Comparison of ENCODE assay signal across 26 cellular contexts in genomic region chr10:114396455-114396854, GRCh38.
"Had no signal": no experiment of that assay in that cellular context is flagged by ENCODE, and none has a peak within 500 bp of the region (broad histone marks: within the 10 kb centered on the region; RNA-seq: fewer than 3 reads in every experiment).

No MANE protein-coding gene starts in this region.

- H3K4me3 Mint-ChIP-seq: activated B cell treated with CpG ODN at 0.5 μM for 24 hours; activated CD4-positive, alpha-beta memory T cell treated with anti-CD3 and anti-CD28 coated beads for 36 hours; activated naive CD4-positive, alpha-beta T cell treated with anti-CD3 and anti-CD28 coated beads for 36 hours; activated naive CD8-positive, alpha-beta T cell treated with anti-CD3 and anti-CD28 coated beads, Interleukin-2, amount 50 U/mL, for 24 hours; activated T-cell treated with anti-CD3 and anti-CD28 coated beads, Interleukin-2, amount 50 U/mL, for 24 hours; central memory CD8-positive, alpha-beta T cell; stimulated activated naive CD8-positive, alpha-beta T cell treated with anti-CD3 and anti-CD28 coated beads, Interleukin-15, Interleukin-2, amounts not matched to agents 100 ng/mL and 50 ng/mL, for 24 hours; T-cell had no signal

- H3K27ac Mint-ChIP-seq: activated B cell treated with CpG ODN at 0.5 μM for 24 hours; activated CD4-positive, alpha-beta memory T cell treated with anti-CD3 and anti-CD28 coated beads for 36 hours; activated naive CD4-positive, alpha-beta T cell treated with anti-CD3 and anti-CD28 coated beads for 36 hours; activated naive CD8-positive, alpha-beta T cell treated with anti-CD3 and anti-CD28 coated beads, Interleukin-2, amount 50 U/mL, for 24 hours; activated T-cell treated with anti-CD3 and anti-CD28 coated beads, Interleukin-2, amount 50 U/mL, for 24 hours; progenitor cell of endocrine pancreas; stimulated activated naive CD8-positive, alpha-beta T cell treated with anti-CD3 and anti-CD28 coated beads, Interleukin-15, Interleukin-2, amounts not matched to agents 100 ng/mL and 50 ng/mL, for 24 hours; T-cell had no signal

- H3K36me3 ChIP-seq: brain microvascular endothelial cell, esophagus squamous epithelium, lower lobe of right lung, right atrium auricular region had no signal

- H3K27ac ChIP-seq: brain microvascular endothelial cell, lower lobe of right lung had no signal

- FAIRE-seq: endothelial cell of umbilical vein, islet of Langerhans had no signal

- H3K27me3 ChIP-seq: brain microvascular endothelial cell, right atrium auricular region had no signal

- H3K9me3 Mint-ChIP-seq: activated B cell treated with CpG ODN at 0.5 μM for 24 hours; activated CD4-positive, alpha-beta memory T cell treated with anti-CD3 and anti-CD28 coated beads for 36 hours; activated naive CD4-positive, alpha-beta T cell treated with anti-CD3 and anti-CD28 coated beads for 36 hours; activated naive CD8-positive, alpha-beta T cell treated with anti-CD3 and anti-CD28 coated beads, Interleukin-2, amount 50 U/mL, for 24 hours; activated T-cell treated with anti-CD3 and anti-CD28 coated beads, Interleukin-2, amount 50 U/mL, for 24 hours; central memory CD8-positive, alpha-beta T cell; stimulated activated naive CD8-positive, alpha-beta T cell treated with anti-CD3 and anti-CD28 coated beads, Interleukin-15, Interleukin-2, amounts not matched to agents 100 ng/mL and 50 ng/mL, for 24 hours; T-cell had no signal

- DNase-seq: activated B cell treated with CpG ODN at 0.5 μM for 24 hours; activated CD4-positive, alpha-beta memory T cell treated with anti-CD3 and anti-CD28 coated beads for 36 hours; activated CD4-positive, alpha-beta T cell treated with anti-CD3 and anti-CD28 coated beads for 4 hours; activated naive CD4-positive, alpha-beta T cell treated with anti-CD3 and anti-CD28 coated beads for 36 hours; activated naive CD8-positive, alpha-beta T cell treated with anti-CD3 and anti-CD28 coated beads, Interleukin-2, amount 50 U/mL, for 24 hours; activated T-cell treated with anti-CD3 and anti-CD28 coated beads, Interleukin-2, amount 50 U/mL, for 24 hours; anterior cingulate cortex; brain microvascular endothelial cell; esophagus squamous epithelium; foreskin fibroblast; glutamatergic neuron; hippocampal formation; left cardiac atrium; lower lobe of right lung; occipital lobe; stimulated activated CD4-positive, alpha-beta T cell treated with anti-CD3 and anti-CD28 coated beads, Interleukin-15, amount 100 ng/mL, for 24 hours; stimulated activated CD4-positive, alpha-beta T cell treated with anti-CD3 and anti-CD28 coated beads, Interleukin-2, amount 100 ng/mL, for 48 hours; T-cell; T-helper 9 cell had no signal

- ATAC-seq: left cardiac atrium, lower lobe of right lung, SK-N-SH treated with all-trans-retinoic acid at 6 μM for 48 hours, T-cell had no signal

- H3K4me1 Mint-ChIP-seq: activated B cell treated with CpG ODN at 0.5 μM for 24 hours; central memory CD8-positive, alpha-beta T cell had no signal

- H3K4me3 ChIP-seq: lower lobe of right lung, right atrium auricular region had no signal

- H3K9me3 ChIP-seq: esophagus squamous epithelium, lower lobe of right lung, right atrium auricular region had no signal
